Comparison of ENCODE assay signal across 31 cellular contexts in the genomic region with DNA sequence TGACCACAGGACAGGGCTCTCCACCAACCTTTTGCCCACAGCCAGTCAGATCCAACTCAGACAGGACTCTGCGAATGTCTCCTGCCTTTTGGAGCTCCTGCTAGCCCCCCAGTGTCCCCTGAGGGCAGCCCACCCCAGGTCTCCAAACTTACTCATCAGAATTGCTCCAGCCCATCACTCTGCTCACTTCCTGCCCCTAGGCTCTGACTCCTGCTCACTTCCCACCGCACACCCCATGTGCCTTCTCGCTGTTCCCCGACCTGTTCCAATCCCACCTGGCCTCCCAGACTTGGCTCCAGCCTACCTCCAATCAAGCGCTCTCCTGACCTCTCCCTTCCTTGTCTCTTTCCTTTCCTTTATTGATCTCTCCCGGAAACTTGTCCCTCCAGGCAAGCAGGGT. TPM values are rescaled to one million over a fixed set of nuclear protein-coding genes. Genes with fewer than 3 reads are reported as not detected.
DNase-seq lines count a peak whose midpoint lies in the region; ATAC-seq and TF ChIP-seq lines count a peak whose summit lies in the region.
"Had no signal": no experiment of that assay in that cellular context is flagged by ENCODE, and none has a peak within 500 bp of the region (broad histone marks: within the 10 kb centered on the region; RNA-seq: fewer than 3 reads in every experiment).

No MANE protein-coding gene starts in this region.

- H3K79me2 ChIP-seq in SK-N-SH (ENCODE audit: insufficient read depth) = no peaks in the 10 kb centered on the region

- H3K9me3 Mint-ChIP-seq in WTC11 (no peaks in the 10 kb centered on the region), progenitor cell of endocrine pancreas (ENCODE audit: low read depth) (no peaks in the 10 kb centered on the region)
- H3K9me3 Mint-ChIP-seq: CD14-positive monocyte had no signal

- TF ChIP-seq RAD21 in SK-N-SH (IDR thresholded peaks at IDR 0.05; ENCODE audit: low read length) = no peak

- POLR2A ChIA-PET in SK-N-SH (lab: Yijun Ruan, JAX) = no interaction called here
- POLR2A ChIA-PET in WTC11 (lab: Charles Lee) = interaction anchor here (1.0 to 1.3 kb wide), 2 partner anchors 56 to 80 kb away, joined by 3 to 5 read pairs; no protein-coding TSS in a partner anchor

- H3K36me3 ChIP-seq in SK-N-SH (replicated peaks in 1 of 2; ENCODE audit: control insufficient read depth in 1 of 2, insufficient read depth in 2 of 2, low read length in 1 of 2) = no peaks in the 10 kb centered on the region
- H3K36me3 ChIP-seq: tibial nerve had no signal

- peak overlapping the region; percentile 61 to 82 for H3K27ac ChIP-seq in SK-N-SH (ENCODE audit: low read depth in 2 of 2, low read length in 1 of 2)
- H3K27ac ChIP-seq: dorsolateral prefrontal cortex, tibial nerve had no signal

- H3K36me3 Mint-ChIP-seq in WTC11 = peaks cover 8% of the 10 kb centered on the region; the same call in 1 of the 2 replicates
- no peaks in the 10 kb centered on the region for H3K36me3 Mint-ChIP-seq in progenitor cell of endocrine pancreas (ENCODE audit: insufficient read depth)
- H3K36me3 Mint-ChIP-seq: CD14-positive monocyte had no signal

- no peak overlapping the region for H3K4me3 ChIP-seq in SK-N-SH (ENCODE audit: low read depth in 2 of 2, low read length in 1 of 2)
- H3K4me3 ChIP-seq: dorsolateral prefrontal cortex, tibial nerve had no signal

- H3F3A ChIP-seq in SK-N-SH (replicated peaks; ENCODE audit: insufficient read depth) = peaks cover 27% of the 10 kb centered on the region

- DNase-seq in SK-N-SH = no peak
- no peak for DNase-seq in WTC11 (ENCODE audit: low spot score)
- peak; percentile 63 for DNase-seq in islet precursor cell
- no peak for DNase-seq in progenitor cell of endocrine pancreas (ENCODE audit: low spot score, unreplicated experiment)
- no peak for DNase-seq in GDM1 (lab: John Stamatoyannopoulos, UW)
- no peak for DNase-seq in OCI-M1 (lab: John Stamatoyannopoulos, UW)
- DNase-seq: 8988T; activated CD4-positive, alpha-beta T cell treated with anti-CD3 and anti-CD28 coated beads for 4 hours; activated gamma-delta T cell; activated T-cell treated with anti-CD3 and anti-CD28 coated beads, Interleukin-2, amount 50 U/mL, for 1 hour; cerebellar nuclear complex; dorsolateral prefrontal cortex; KBM-7; left cardiac atrium; mammary epithelial cell; MM.1S; NCI-H2081 treated with DMSO at 0.1 percent for 48 hours; NCI-H748 treated with DMSO at 0.1 percent for 48 hours; RPMI8226; small intestine; stimulated activated CD4-positive, alpha-beta T cell treated with anti-CD3 and anti-CD28 coated beads, Interleukin-1b, Interleukin-23, amount 100 ng/mL, for 48 hours; stimulated activated CD8-positive, alpha-beta memory T cell treated with anti-CD3 and anti-CD28 coated beads, Interleukin-4, amount 100 ng/mL, for 48 hours had no signal

- H3K4me1 Mint-ChIP-seq in WTC11 (peaks cover 80% of the 10 kb centered on the region), progenitor cell of endocrine pancreas (ENCODE audit: low read depth) (peaks cover 25% of the 10 kb centered on the region)

- H3K27ac Mint-ChIP-seq in WTC11 (peak overlapping the region; percentile 91), progenitor cell of endocrine pancreas (peak overlapping the region; percentile 71)
- H3K27ac Mint-ChIP-seq: CD14-positive monocyte had no signal

- no peaks in the 10 kb centered on the region for H3K9me2 ChIP-seq in SK-N-SH

- no peak for TF ChIP-seq EP300 in SK-N-SH (IDR thresholded peaks at IDR 0.05; ENCODE audit: borderline replicate concordance in 1 of 2, low read depth in 1 of 2, low read length in 1 of 2)

- no peak for TF ChIP-seq CTCF in SK-N-SH (IDR thresholded peaks at IDR 0.05)
- TF ChIP-seq CTCF in WTC11 (IDR thresholded peaks at IDR 0.05) = no peak
- TF ChIP-seq CTCF in progenitor cell of endocrine pancreas (IDR thresholded peaks at IDR 0.05; ENCODE audit: unreplicated experiment) = no peak

- peak overlapping the region; percentile 17 for H3K4me2 ChIP-seq in SK-N-SH

- H3K27me3 Mint-ChIP-seq in WTC11 (ENCODE audit: low read depth) (peaks cover 20% of the 10 kb centered on the region), progenitor cell of endocrine pancreas (peaks cover 34% of the 10 kb centered on the region)

- no peaks in the 10 kb centered on the region for H3K9me3 ChIP-seq in SK-N-SH

- CTCF ChIA-PET in SK-N-SH (lab: Yijun Ruan, JAX) = interaction anchor here (0.7 to 1.4 kb wide), 4 partner anchors 10 to 99 kb away, joined by 3 to 6 read pairs (median 4); no protein-coding TSS in a partner anchor
- CTCF ChIA-PET in WTC11 (lab: Charles Lee) = interaction anchor here (0.6 to 2.1 kb wide), 16 partner anchors 9 to 235 kb away, joined by 3 to 19 read pairs (median 4); no protein-coding TSS in a partner anchor

- H3K4me3 Mint-ChIP-seq in WTC11 (peak overlapping the region; percentile 44; the same call in 1 of the 2 replicates), progenitor cell of endocrine pancreas (ENCODE audit: low read depth) (peak overlapping the region; percentile 32)
- H3K4me3 Mint-ChIP-seq: CD14-positive monocyte had no signal

- WGBS in SK-N-SH (ENCODE audit: low lambda C conversion rate) = 91% methylated on average over 6 of the region's 6 CpGs

- no peaks in the 10 kb centered on the region for H4K20me1 ChIP-seq in SK-N-SH (ENCODE audit: insufficient read depth)

- ATAC-seq in SK-N-SH treated with all-trans-retinoic acid at 6 μM for 48 hours (no peak), WTC11 (peak; percentile 23), HG03159 (IDR thresholded peaks at IDR 0.05; ENCODE audit: unreplicated experiment) (no peak)
- ATAC-seq: left cardiac atrium had no signal

- no peak overlapping the region for H3K9ac ChIP-seq in SK-N-SH

- peaks cover 35 to 61% of the 10 kb centered on the region in 2 experiments for H3K4me1 ChIP-seq in SK-N-SH (ENCODE audit: control insufficient read depth in 1 of 2, insufficient read depth in 2 of 2, low read depth in 1 of 2, low read length in 1 of 2)

- no peaks in the 10 kb centered on the region for H3K27me3 ChIP-seq in SK-N-SH (ENCODE audit: insufficient read depth)
- H3K27me3 ChIP-seq: dorsolateral prefrontal cortex, tibial nerve had no signal

- H2AFZ ChIP-seq in SK-N-SH (ENCODE audit: low read depth) = no peak overlapping the region

TF ChIP-seq in SK-N-SH, 30 proteins besides CTCF, POLR2A, EP300 and RAD21 (continues in another document):
- TF ChIP-seq MXI1 (IDR thresholded peaks at IDR 0.05; ENCODE audit: low read depth, low read length) (no peak), GABPA (IDR thresholded peaks at IDR 0.05; ENCODE audit: low read depth) (no peak), TAF1 (IDR thresholded peaks at IDR 0.05; ENCODE audit: borderline replicate concordance, low read depth, low read length) (no peak), FOSL2 (IDR thresholded peaks at IDR 0.05; ENCODE audit: borderline replicate concordance, low read depth) (no peak), GATA2 (CRISPR knock-in tag; IDR thresholded peaks at IDR 0.05) (no peak)

TF ChIP-seq in SK-N-SH treated with all-trans-retinoic acid at 6 μM for 48 hours, 23 proteins besides CTCF, POLR2A, EP300 and RAD21:
- TF ChIP-seq ESRRG (CRISPR knock-in tag; IDR thresholded peaks at IDR 0.05) = no peak
- no peak for TF ChIP-seq GLIS3 (CRISPR knock-in tag; IDR thresholded peaks at IDR 0.05)
- no peak for TF ChIP-seq ZNF70 (CRISPR knock-in tag; IDR thresholded peaks at IDR 0.05)

TF ChIP-seq in WTC11, 78 proteins besides CTCF, POLR2A, EP300 and RAD21:
- TF ChIP-seq, protein P1, sequence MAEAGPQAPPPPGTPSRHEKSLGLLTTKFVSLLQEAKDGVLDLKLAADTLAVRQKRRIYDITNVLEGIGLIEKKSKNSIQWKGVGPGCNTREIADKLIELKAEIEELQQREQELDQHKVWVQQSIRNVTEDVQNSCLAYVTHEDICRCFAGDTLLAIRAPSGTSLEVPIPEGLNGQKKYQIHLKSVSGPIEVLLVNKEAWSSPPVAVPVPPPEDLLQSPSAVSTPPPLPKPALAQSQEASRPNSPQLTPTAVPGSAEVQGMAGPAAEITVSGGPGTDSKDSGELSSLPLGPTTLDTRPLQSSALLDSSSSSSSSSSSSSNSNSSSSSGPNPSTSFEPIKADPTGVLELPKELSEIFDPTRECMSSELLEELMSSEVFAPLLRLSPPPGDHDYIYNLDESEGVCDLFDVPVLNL (CRISPR knock-in tag; IDR thresholded peaks at IDR 0.05; ENCODE audit: borderline replicate concordance, low read depth) = no peak
- TF ChIP-seq KAT7 (CRISPR knock-in tag; IDR thresholded peaks at IDR 0.05; ENCODE audit: borderline replicate concordance) = 0 out of 2 replicates have a peak, but pooled peaks have one; percentile 13
- TF ChIP-seq, protein P2, sequence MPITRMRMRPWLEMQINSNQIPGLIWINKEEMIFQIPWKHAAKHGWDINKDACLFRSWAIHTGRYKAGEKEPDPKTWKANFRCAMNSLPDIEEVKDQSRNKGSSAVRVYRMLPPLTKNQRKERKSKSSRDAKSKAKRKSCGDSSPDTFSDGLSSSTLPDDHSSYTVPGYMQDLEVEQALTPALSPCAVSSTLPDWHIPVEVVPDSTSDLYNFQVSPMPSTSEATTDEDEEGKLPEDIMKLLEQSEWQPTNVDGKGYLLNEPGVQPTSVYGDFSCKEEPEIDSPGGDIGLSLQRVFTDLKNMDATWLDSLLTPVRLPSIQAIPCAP (CRISPR knock-in tag; IDR thresholded peaks at IDR 0.05) = no peak
TF ChIP-seq in WTC11: peak in this region for 1.

RNA-seq across cellular contexts. Expression of gene STRA6, which starts 5.9 kb away (rescaled TPM):
- polyA plus RNA-seq in SK-N-SH (2012; rRNA removed) = 27.9 and 31.0 TPM in 2 replicates
- polyA plus RNA-seq in SK-N-SH (2012; cell fraction: cytosol; rRNA removed) = 7.3 and 13.0 TPM in 2 replicates
- 140 and 152 TPM in 2 replicates for polyA plus RNA-seq in SK-N-SH (2012; cell fraction: nucleus; rRNA removed)
- total RNA-seq in WTC11 (2021) (20.1 to 23.2 TPM (median 21.7 TPM) in 3 replicates), progenitor cell of endocrine pancreas (17.9 and 34.7 TPM in 2 replicates)
- total RNA-seq: activated CD8-positive, alpha-beta memory T cell treated with anti-CD3 and anti-CD28 coated beads for 36 hours; left cardiac atrium; myocyte; T-helper 2 cell treated with Interferon-gamma antibody and Interleukin-4, amounts not matched to agents 100 ng/mL and 5 ng/mL, for 36 hours had no signal
- polyA plus RNA-seq: CD14-positive monocyte had no signal

RNA-seq across cellular contexts. Expression of gene CCDC33, which starts 27.6 kb away (rescaled TPM):
- 3.3 and 4.0 TPM in 2 replicates for polyA plus RNA-seq in SK-N-SH (2012; rRNA removed)
- 1.8 and 2.9 TPM in 2 replicates for polyA plus RNA-seq in SK-N-SH (2012; cell fraction: cytosol; rRNA removed)
- polyA plus RNA-seq in SK-N-SH (2012; cell fraction: nucleus; rRNA removed) = 3.9 and 4.0 TPM in 2 replicates
- total RNA-seq in WTC11 (2021) (5.6 to 10.6 TPM (median 6.1 TPM) in 3 replicates), progenitor cell of endocrine pancreas (0.84 and 2.0 TPM in 2 replicates)
- total RNA-seq: activated CD8-positive, alpha-beta memory T cell treated with anti-CD3 and anti-CD28 coated beads for 36 hours; left cardiac atrium; mammary epithelial cell; myocyte; osteocyte; renal cortical epithelial cell; T-helper 2 cell treated with Interferon-gamma antibody and Interleukin-4, amounts not matched to agents 100 ng/mL and 5 ng/mL, for 36 hours; tibial nerve had no signal
- polyA plus RNA-seq: CD14-positive monocyte had no signal

RNA-seq across cellular contexts. Expression of gene ISLR, which starts 35.0 kb away (rescaled TPM):
- polyA plus RNA-seq in SK-N-SH (2012; rRNA removed) = 3.4 and 7.3 TPM in 2 replicates
- polyA plus RNA-seq in SK-N-SH (2012; cell fraction: cytosol; rRNA removed) = 1.9 and 3.0 TPM in 2 replicates
- 1.7 and 1.9 TPM in 2 replicates for polyA plus RNA-seq in SK-N-SH (2012; cell fraction: nucleus; rRNA removed)
- total RNA-seq in WTC11 (2021) (0.50 to 0.63 TPM (median 0.62 TPM) in 3 replicates), progenitor cell of endocrine pancreas (not detected in 2 replicates)
- total RNA-seq: activated CD8-positive, alpha-beta memory T cell treated with anti-CD3 and anti-CD28 coated beads for 36 hours; T-helper 2 cell treated with Interferon-gamma antibody and Interleukin-4, amounts not matched to agents 100 ng/mL and 5 ng/mL, for 36 hours had no signal
- polyA plus RNA-seq: CD14-positive monocyte had no signal
